Comparison of ENCODE assay signal across 8 cellular contexts in the genomic region with DNA sequence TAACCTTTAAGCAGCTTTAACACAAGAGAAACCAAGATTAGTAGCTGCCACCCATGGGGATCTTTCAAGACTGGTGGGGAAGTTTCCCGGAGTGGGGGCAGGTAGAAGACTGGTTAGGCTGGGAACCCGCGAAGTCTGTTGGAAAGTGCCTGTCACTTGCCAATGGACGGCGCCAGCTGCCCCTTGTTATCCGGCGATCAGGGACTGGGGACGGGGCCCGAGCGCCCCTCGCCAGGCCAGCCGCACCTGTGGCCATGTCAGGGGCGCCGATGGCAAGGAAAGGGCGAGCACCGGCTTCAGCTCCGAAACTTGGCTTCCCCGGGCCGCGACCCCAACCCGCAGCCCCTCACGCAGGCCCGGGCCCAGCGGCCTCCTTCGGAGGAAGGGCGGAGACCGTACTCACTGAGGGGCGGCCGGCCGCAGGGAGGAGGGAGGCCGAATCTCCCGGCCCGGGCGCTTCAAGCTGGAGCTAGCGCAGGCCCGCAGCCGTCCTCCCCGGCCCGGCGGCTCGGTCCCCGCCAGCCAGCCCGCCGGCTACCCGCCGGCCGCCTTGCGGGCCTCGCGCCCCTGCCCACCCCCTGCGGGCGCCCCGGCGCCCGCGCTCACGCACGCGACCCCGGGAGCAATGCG. TPM values are rescaled to one million over a fixed set of nuclear protein-coding genes. Genes with fewer than 3 reads are reported as not detected.
A peak's percentile ranks its signal among the peaks of the same experiment; 100 is the strongest.
DNase-seq lines count a peak whose midpoint lies in the region; ATAC-seq and TF ChIP-seq lines count a peak whose summit lies in the region.

No MANE protein-coding gene starts in this region.

- H3K4me1 Mint-ChIP-seq in CD8-positive, alpha-beta memory T cell = peaks cover 40 to 51% (median 45%) of the 10 kb centered on the region in 3 donors

- H3K27ac Mint-ChIP-seq in CD8-positive, alpha-beta memory T cell = peak overlapping the region; percentile 82 to 96 (median 86)

- POLR2A ChIA-PET in CD8-positive, alpha-beta memory T cell (lab: Charles Lee) = interaction anchor here (0.6 to 3.0 kb wide), 5 partner anchors 56 to 520 kb away, joined by 3 to 7 read pairs (median 3); a partner anchor contains a TSS

- H3K9me3 Mint-ChIP-seq in CD8-positive, alpha-beta memory T cell = no peaks in the 10 kb centered on the region

- no peaks in the 10 kb centered on the region for H3K27me3 Mint-ChIP-seq in CD8-positive, alpha-beta memory T cell

- WGBS in thyroid gland, 2 donors = 0 to 1% methylated on average over 10 to 14 of the region's 61 CpGs

- H3K4me1 ChIP-seq in CD8-positive, alpha-beta memory T cell (ENCODE audit: insufficient read depth, low read length) = peaks cover 28% of the 10 kb centered on the region
- peaks cover 18% of the 10 kb centered on the region for H3K4me1 ChIP-seq in muscle layer of colon (ENCODE audit: insufficient read depth, low read length)
- peaks cover 11 to 24% of the 10 kb centered on the region in 2 donors for H3K4me1 ChIP-seq in thyroid gland

- H3K36me3 ChIP-seq in CD8-positive, alpha-beta memory T cell (ENCODE audit: insufficient read depth, low read length) = no peaks in the 10 kb centered on the region
- H3K36me3 ChIP-seq in muscle layer of colon (ENCODE audit: insufficient read depth, low read length) (peaks cover 18% of the 10 kb centered on the region), thyroid gland (peaks cover 0 to 12% of the 10 kb centered on the region in 2 donors)

- H3K36me3 Mint-ChIP-seq in CD8-positive, alpha-beta memory T cell = peaks cover 6 to 34% (median 7%) of the 10 kb centered on the region in 3 donors

- TF ChIP-seq CTCF in GM20000 (IDR thresholded peaks at IDR 0.05; ENCODE audit: extremely low read depth, missing control alignments) (no peak), thyroid gland (IDR thresholded peaks at IDR 0.05) (no peak)

- H3K27me3 ChIP-seq in CD8-positive, alpha-beta memory T cell (ENCODE audit: insufficient read depth, low read length, poor library complexity, severe bottlenecking) = no peaks in the 10 kb centered on the region
- H3K27me3 ChIP-seq in muscle layer of colon (ENCODE audit: control insufficient read depth in 1 of 2, insufficient read depth in 2 of 2, low read length in 2 of 2) (no peaks in the 10 kb centered on the region), thyroid gland (no peaks in the 10 kb centered on the region)

- intact Hi-C loops in thyroid gland (cut with DNase I) = no loop called here

- CTCF ChIA-PET in CD8-positive, alpha-beta memory T cell (lab: Charles Lee) = interaction anchor here (0.9 to 1.3 kb wide), 3 partner anchors 37 to 145 kb away, joined by 3 read pairs; no protein-coding TSS in a partner anchor

- H3K9me3 ChIP-seq in CD8-positive, alpha-beta memory T cell (ENCODE audit: low read length) = no peaks in the 10 kb centered on the region
- H3K9me3 ChIP-seq in muscle layer of colon (ENCODE audit: low read length) = no peaks in the 10 kb centered on the region
- H3K9me3 ChIP-seq in thyroid gland = no peaks in the 10 kb centered on the region

- in situ Hi-C loops in KBM-7 (cut with MboI; ENCODE audit: low pct_unique_long_range_greater_than_20kb, low sequenced_read_pairs) = no loop called here

- no peak for TF ChIP-seq POLR2A in erythroblast (IDR thresholded peaks at IDR 0.05; ENCODE audit: low read length)
- TF ChIP-seq POLR2A in thyroid gland (IDR thresholded peaks at IDR 0.05) = no peak

- H3K4me3 Mint-ChIP-seq in CD8-positive, alpha-beta memory T cell = peak overlapping the region; percentile 80 to 93 (median 87)

- peak overlapping the region; percentile 27 for H3K27ac ChIP-seq in CD8-positive, alpha-beta memory T cell (ENCODE audit: low read depth, low read length)
- H3K27ac ChIP-seq in muscle layer of colon (ENCODE audit: low read depth, low read length) (peak overlapping the region; percentile 88), thyroid gland (peak overlapping the region in 2 of 3 donors; percentile 94 to 96)

- H3K4me3 ChIP-seq in CD8-positive, alpha-beta memory T cell (ENCODE audit: low read length) = peak overlapping the region; percentile 50
- H3K4me3 ChIP-seq in muscle layer of colon (ENCODE audit: low read depth in 1 of 2, low read length in 2 of 2) (peak overlapping the region; percentile 62 to 79), thyroid gland (replicated peaks in 1 of 3) (peak overlapping the region; percentile 54 to 91 (median 57))

- peak overlapping the region; percentile 26 for H3K9ac ChIP-seq in muscle layer of colon (ENCODE audit: low read length)

- ATAC-seq in GM18858 (IDR thresholded peaks at IDR 0.05; ENCODE audit: unreplicated experiment) = no peak

- DNase-seq in CD8-positive, alpha-beta memory T cell = peak; percentile 14 to 48 (median 20)
- DNase-seq in GM20000 (ENCODE audit: low spot score) = peak; percentile 63
- peak; percentile 44 for DNase-seq in KBM-7
- peak; percentile 72 for DNase-seq in activated CD8-positive, alpha-beta memory T cell treated with anti-CD3 and anti-CD28 coated beads for 24 hours
- peak; percentile 73 to 75 for DNase-seq in erythroblast (lab: John Stamatoyannopoulos, UW)
- peak; percentile 46 to 49 for DNase-seq in thyroid gland

RNA-seq across cellular contexts. Expression of a gene that starts 0.5 kb away (rescaled TPM):
- total RNA-seq in CD8-positive, alpha-beta memory T cell = 10 to 100 TPM; 52.1 to 53.5 TPM
- polyA plus RNA-seq in CD8-positive, alpha-beta memory T cell = 14.0 TPM
- total RNA-seq in thyroid gland = 10 to 100 TPM; 15.7 to 21.2 (median 19.2) TPM

RNA-seq across cellular contexts. Expression of a gene that starts 7.2 kb away (rescaled TPM):
- total RNA-seq in CD8-positive, alpha-beta memory T cell = 100 to 1,000 TPM; 119 to 129 TPM
- 34.8 TPM for polyA plus RNA-seq in CD8-positive, alpha-beta memory T cell
- total RNA-seq in thyroid gland = 10 to 100 TPM; 31.1 to 57.6 (median 43.1) TPM

Comparison
In these comparisons a context has a peak if more than half of its experiments do, and no peak if none do; other contexts are left out.
1. DNase-seq: peak in every context shown above with its lines; median percentile 74 in erythroblast; 72 in activated CD8-positive, alpha-beta memory T cell treated with anti-CD3 and anti-CD28 coated beads for 24 hours; 63 in GM20000; 48 in thyroid gland; 44 in KBM-7; 20 in CD8-positive, alpha-beta memory T cell.
2. H3K27ac ChIP-seq: peak in every context shown above with its lines; median percentile 95 in thyroid gland; 88 in muscle layer of colon; 27 in CD8-positive, alpha-beta memory T cell.